14 cellular contexts compared by ENCODE assay signal in the genomic region with DNA sequence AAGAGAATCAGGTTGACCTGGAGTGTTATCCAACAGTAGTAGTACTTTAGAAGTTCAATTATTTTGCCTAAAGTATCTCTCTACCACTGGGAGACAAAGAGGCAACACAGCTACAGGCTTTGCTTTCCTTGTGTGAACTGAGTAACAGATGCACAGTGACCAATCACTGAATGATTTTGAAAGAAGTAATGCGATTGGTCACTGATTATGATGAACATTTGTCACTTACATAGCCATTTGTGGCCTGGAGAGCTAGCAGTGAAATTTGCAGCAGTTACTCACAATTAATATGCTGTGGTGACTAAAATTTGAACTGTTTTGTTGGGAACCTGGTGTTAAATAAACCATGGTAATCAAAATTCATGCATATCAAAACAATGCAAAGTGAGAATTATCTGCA.
DNase-seq lines count a peak whose midpoint lies in the region; ATAC-seq and TF ChIP-seq lines count a peak whose summit lies in the region.
"Had no signal": no experiment of that assay in that cellular context is flagged by ENCODE, and none has a peak within 500 bp of the region (broad histone marks: within the 10 kb centered on the region; RNA-seq: fewer than 3 reads in every experiment).

No MANE protein-coding gene starts in this region.

- H3K36me3 Mint-ChIP-seq in HFFc6 (ENCODE audit: low read depth), result no peaks in the 10 kb centered on the region
- peaks cover 1% of the 10 kb centered on the region for H3K36me3 Mint-ChIP-seq in activated T-helper 1 cell treated with anti-CD3 and anti-CD28 coated beads, Interleukin-12 subunit alpha, Interleukin-12 subunit beta, Interleukin-2, Interleukin-4 antibody, amounts not matched to agents 30 ng/mL and 10 ng/mL and 1 ng/mL, durations not matched to agents 14 hours and 24 hours and 36 hours (ENCODE audit: low read depth)
- H3K36me3 Mint-ChIP-seq: WTC11 had no signal

- TF ChIP-seq CTCF in HFFc6 (IDR thresholded peaks at IDR 0.05) (no peak), foreskin keratinocyte (conservative IDR thresholded peaks at IDR 0.05) (no peak), vagina (IDR thresholded peaks at IDR 0.05) (no peak), GM13977 (IDR thresholded peaks at IDR 0.05; ENCODE audit: extremely low read depth, insufficient read depth, missing control alignments) (no peak)

- DNase-seq in EH (ENCODE audit: low read depth), result peak; percentile 33
- DNase-seq in HFFc6, result peak; percentile 53
- DNase-seq in activated T-helper 1 cell treated with anti-CD3 and anti-CD28 coated beads, Interleukin-12 subunit alpha, Interleukin-12 subunit beta, Interleukin-2, Interleukin-4 antibody, amounts not matched to agents 30 ng/mL and 10 ng/mL and 1 ng/mL, durations not matched to agents 14 hours and 24 hours and 36 hours (ENCODE audit: low spot score), result no peak
- DNase-seq in foreskin keratinocyte, result peak in 1 of 2 donors; percentile 49
- no peak for DNase-seq in stimulated activated CD4-positive, alpha-beta T cell treated with anti-CD3 and anti-CD28 coated beads, Interleukin-2, amount 100 ng/mL, for 24 hours
- DNase-seq in vagina (ENCODE audit: extremely low spot score in 2 of 2), result no peak
- DNase-seq in GM13977 (ENCODE audit: low spot score), result no peak
- DNase-seq: cortex of kidney, DMS79 treated with DMSO at 0.1 percent for 48 hours, hippocampal formation, NCI-H1436 treated with DMSO at 0.1 percent for 48 hours, substantia nigra had no signal

- no peak for TF ChIP-seq POLR2A in vagina (IDR thresholded peaks at IDR 0.05)

- H3K27ac Mint-ChIP-seq in HFFc6, result peak overlapping the region; percentile 88
- peak overlapping the region; percentile 83 for H3K27ac Mint-ChIP-seq in activated T-helper 1 cell treated with anti-CD3 and anti-CD28 coated beads, Interleukin-12 subunit alpha, Interleukin-12 subunit beta, Interleukin-2, Interleukin-4 antibody, amounts not matched to agents 30 ng/mL and 10 ng/mL and 1 ng/mL, durations not matched to agents 14 hours and 24 hours and 36 hours
- H3K27ac Mint-ChIP-seq: WTC11 had no signal

- H3K36me3 ChIP-seq in vagina, result no peaks in the 10 kb centered on the region
- H3K36me3 ChIP-seq: prostate gland had no signal

- H3K4me3 Mint-ChIP-seq in HFFc6, result peak overlapping the region; percentile 32; the same call in 1 of the 2 replicates
- no peak overlapping the region for H3K4me3 Mint-ChIP-seq in activated T-helper 1 cell treated with anti-CD3 and anti-CD28 coated beads, Interleukin-12 subunit alpha, Interleukin-12 subunit beta, Interleukin-2, Interleukin-4 antibody, amounts not matched to agents 30 ng/mL and 10 ng/mL and 1 ng/mL, durations not matched to agents 14 hours and 24 hours and 36 hours
- H3K4me3 Mint-ChIP-seq: WTC11 had no signal

- ATAC-seq in foreskin keratinocyte, result no peak
- ATAC-seq: WTC11 had no signal

- in situ Hi-C loops in GM13977 (cut with MboI; ENCODE audit: low pct_unique_long_range_greater_than_20kb, low sequenced_read_pairs, unreplicated experiment), result no loop called here

- intact Hi-C loops in activated T-helper 1 cell treated with anti-CD3 and anti-CD28 coated beads, Interleukin-12 subunit alpha, Interleukin-12 subunit beta, Interleukin-2, Interleukin-4 antibody, amounts not matched to agents 30 ng/mL and 10 ng/mL and 1 ng/mL, durations not matched to agents 14 hours and 24 hours and 36 hours (cut with micrococcal nuclease), result no loop called here
- intact Hi-C loops in vagina (cut with DNase I), result no loop called here

- no peaks in the 10 kb centered on the region for H3K9me3 ChIP-seq in vagina
- H3K9me3 ChIP-seq: prostate gland had no signal

- H3K27ac ChIP-seq in foreskin keratinocyte, result peak overlapping the region; percentile 17
- no peak overlapping the region for H3K27ac ChIP-seq in vagina
- H3K27ac ChIP-seq: prostate gland had no signal

- no peaks in the 10 kb centered on the region for H3K9me3 Mint-ChIP-seq in HFFc6
- H3K9me3 Mint-ChIP-seq in activated T-helper 1 cell treated with anti-CD3 and anti-CD28 coated beads, Interleukin-12 subunit alpha, Interleukin-12 subunit beta, Interleukin-2, Interleukin-4 antibody, amounts not matched to agents 30 ng/mL and 10 ng/mL and 1 ng/mL, durations not matched to agents 14 hours and 24 hours and 36 hours, result peaks cover 5% of the 10 kb centered on the region
- H3K9me3 Mint-ChIP-seq: WTC11 had no signal

- H3K4me1 ChIP-seq in foreskin keratinocyte (peaks cover 24% of the 10 kb centered on the region), vagina (no peaks in the 10 kb centered on the region)
- H3K4me1 ChIP-seq: prostate gland had no signal

- H3K4me1 Mint-ChIP-seq in HFFc6 (ENCODE audit: low read depth), result peaks cover 77% of the 10 kb centered on the region
- peaks cover 37% of the 10 kb centered on the region for H3K4me1 Mint-ChIP-seq in activated T-helper 1 cell treated with anti-CD3 and anti-CD28 coated beads, Interleukin-12 subunit alpha, Interleukin-12 subunit beta, Interleukin-2, Interleukin-4 antibody, amounts not matched to agents 30 ng/mL and 10 ng/mL and 1 ng/mL, durations not matched to agents 14 hours and 24 hours and 36 hours (ENCODE audit: low read depth)
- H3K4me1 Mint-ChIP-seq: WTC11 had no signal

- no peaks in the 10 kb centered on the region for H3K27me3 Mint-ChIP-seq in HFFc6 (ENCODE audit: insufficient read depth)
- H3K27me3 Mint-ChIP-seq in activated T-helper 1 cell treated with anti-CD3 and anti-CD28 coated beads, Interleukin-12 subunit alpha, Interleukin-12 subunit beta, Interleukin-2, Interleukin-4 antibody, amounts not matched to agents 30 ng/mL and 10 ng/mL and 1 ng/mL, durations not matched to agents 14 hours and 24 hours and 36 hours (ENCODE audit: insufficient read depth), result no peaks in the 10 kb centered on the region

- H3K4me3 ChIP-seq in vagina, result no peak overlapping the region
- H3K4me3 ChIP-seq: prostate gland had no signal

- H3K27me3 ChIP-seq in foreskin keratinocyte (no peaks in the 10 kb centered on the region), vagina (no peaks in the 10 kb centered on the region)

Comparison
In these comparisons a context has a peak if more than half of its experiments do, and no peak if none do; other contexts are left out.
1. DNase-seq: peak in EH (single experiment) and HFFc6 (single experiment); none in activated T-helper 1 cell treated with anti-CD3 and anti-CD28 coated beads, Interleukin-12 subunit alpha, Interleukin-12 subunit beta, Interleukin-2, Interleukin-4 antibody, amounts not matched to agents 30 ng/mL and 10 ng/mL and 1 ng/mL, durations not matched to agents 14 hours and 24 hours and 36 hours (single experiment), stimulated activated CD4-positive, alpha-beta T cell treated with anti-CD3 and anti-CD28 coated beads, Interleukin-2, amount 100 ng/mL, for 24 hours (0 of 2), vagina (0 of 2) and GM13977 (single experiment).